ENCODE assay signal across 32 cellular contexts in genomic region chr2:15770148-15770547, GRCh38.
"Had no signal": no experiment of that assay in that cellular context is flagged by ENCODE, and none has a peak within 500 bp of the region (broad histone marks: within the 10 kb centered on the region; RNA-seq: fewer than 3 reads in every experiment).

No MANE protein-coding gene starts in this region.

- H3K27ac Mint-ChIP-seq: activated B cell treated with CpG ODN at 0.5 μM for 24 hours; activated CD4-positive, alpha-beta memory T cell treated with anti-CD3 and anti-CD28 coated beads for 36 hours; activated naive CD4-positive, alpha-beta T cell treated with anti-CD3 and anti-CD28 coated beads for 36 hours; activated naive CD4-positive, alpha-beta T cell treated with anti-CD3 and anti-CD28 coated beads, Interleukin-2, amount 50 U/mL, for 72 hours; activated T-helper 1 cell treated with anti-CD3 and anti-CD28 coated beads, Interleukin-12 subunit alpha, Interleukin-12 subunit beta, Interleukin-2, Interleukin-4 antibody, amounts not matched to agents 30 ng/mL and 10 ng/mL and 1 ng/mL, durations not matched to agents 14 hours and 24 hours and 36 hours; T-helper 1 cell treated with Interleukin-12 subunit alpha and Interleukin-12 subunit beta and Interleukin-4 antibody, amounts not matched to agents 30 μg/mL and 1 μg/mL, for 36 hours; T-helper 2 cell treated with Interferon-gamma antibody and Interleukin-4, amounts not matched to agents 5 μg/mL and 100 μg/mL, for 36 hours had no signal

- H3K36me3 ChIP-seq: adrenal gland, breast epithelium, SJCRH30 had no signal

- H3K4me3 Mint-ChIP-seq: activated B cell treated with CpG ODN at 0.5 μM for 24 hours; activated CD4-positive, alpha-beta memory T cell treated with anti-CD3 and anti-CD28 coated beads for 36 hours; activated naive CD4-positive, alpha-beta T cell treated with anti-CD3 and anti-CD28 coated beads for 36 hours; activated T-cell treated with anti-CD3 and anti-CD28 coated beads, Interleukin-2, amount 50 U/mL, for 4 hours; activated T-helper 1 cell treated with anti-CD3 and anti-CD28 coated beads, Interleukin-12 subunit alpha, Interleukin-12 subunit beta, Interleukin-2, Interleukin-4 antibody, amounts not matched to agents 30 ng/mL and 10 ng/mL and 1 ng/mL, durations not matched to agents 14 hours and 24 hours and 36 hours; T-helper 1 cell treated with Interleukin-12 subunit alpha and Interleukin-12 subunit beta and Interleukin-4 antibody, amounts not matched to agents 30 μg/mL and 1 μg/mL, for 36 hours; T-helper 2 cell treated with Interferon-gamma antibody and Interleukin-4, amounts not matched to agents 5 μg/mL and 100 μg/mL, for 36 hours had no signal

- DNase-seq: activated B cell treated with CpG ODN at 0.5 μM for 24 hours; activated CD4-positive, alpha-beta memory T cell treated with anti-CD3 and anti-CD28 coated beads for 36 hours; activated CD4-positive, alpha-beta T cell treated with anti-CD3 and anti-CD28 coated beads for 4 hours; activated CD4-positive, alpha-beta T cell treated with anti-CD3 and anti-CD28 coated beads, Interleukin-2, amount 50 U/mL, for 1 hour; activated CD4-positive, CD25-positive, alpha-beta regulatory T cell treated with anti-CD3 and anti-CD28 coated beads, Interleukin-2, amount 50 U/mL, for 72 hours; activated CD8-positive, alpha-beta memory T cell treated with anti-CD3 and anti-CD28 coated beads, Interleukin-2, amount 50 U/mL, for 4 hours; activated gamma-delta T cell treated with Interleukin-2 at 50 U/mL for 16 hours; activated naive CD4-positive, alpha-beta T cell treated with anti-CD3 and anti-CD28 coated beads for 36 hours; activated T-cell treated with anti-CD3 and anti-CD28 coated beads for 4 hours; activated T-cell treated with anti-CD3 and anti-CD28 coated beads, Interleukin-2, amount 50 U/mL, for 4 hours; adrenal gland; body of pancreas; caudate nucleus; Kasumi-1; KG1; MM.1S; MV-4-11; NCI-H1092; NCI-H1436 treated with DMSO at 0.1 percent for 48 hours; NCI-H1694 treated with DMSO at 0.1 percent for 48 hours; NCI-H2029; NCI-H345; NCI-H524 treated with DMSO at 0.1 percent for 48 hours; SHP77; SK-N-SH had no signal

- H3K4me1 Mint-ChIP-seq: activated B cell treated with CpG ODN at 0.5 μM for 24 hours had no signal

- H3K36me3 Mint-ChIP-seq: activated CD4-positive, alpha-beta memory T cell treated with anti-CD3 and anti-CD28 coated beads for 36 hours; activated naive CD4-positive, alpha-beta T cell treated with anti-CD3 and anti-CD28 coated beads, Interleukin-2, amount 50 U/mL, for 72 hours had no signal

- H3K27me3 ChIP-seq: adrenal gland, body of pancreas, breast epithelium, SJCRH30 had no signal

- H3K27ac ChIP-seq: adrenal gland, body of pancreas, breast epithelium, SJCRH30 had no signal

- ATAC-seq: activated naive CD4-positive, alpha-beta T cell treated with anti-CD3 and anti-CD28 coated beads, Interleukin-2, amount 50 U/mL, for 72 hours; body of pancreas; Panc1 had no signal

- H3K9me3 ChIP-seq: adrenal gland, body of pancreas, breast epithelium, SK-N-SH had no signal

- H3K4me3 ChIP-seq: adrenal gland, body of pancreas, breast epithelium, SJCRH30 had no signal

- H3K9me3 Mint-ChIP-seq: activated B cell treated with CpG ODN at 0.5 μM for 24 hours; activated CD4-positive, alpha-beta memory T cell treated with anti-CD3 and anti-CD28 coated beads for 36 hours; activated naive CD4-positive, alpha-beta T cell treated with anti-CD3 and anti-CD28 coated beads for 36 hours; activated naive CD4-positive, alpha-beta T cell treated with anti-CD3 and anti-CD28 coated beads, Interleukin-2, amount 50 U/mL, for 72 hours; activated T-cell treated with anti-CD3 and anti-CD28 coated beads, Interleukin-2, amount 50 U/mL, for 4 hours; activated T-helper 1 cell treated with anti-CD3 and anti-CD28 coated beads, Interleukin-12 subunit alpha, Interleukin-12 subunit beta, Interleukin-2, Interleukin-4 antibody, amounts not matched to agents 30 ng/mL and 10 ng/mL and 1 ng/mL, durations not matched to agents 14 hours and 24 hours and 36 hours; T-helper 1 cell treated with Interleukin-12 subunit alpha and Interleukin-12 subunit beta and Interleukin-4 antibody, amounts not matched to agents 30 μg/mL and 1 μg/mL, for 36 hours; T-helper 2 cell treated with Interferon-gamma antibody and Interleukin-4, amounts not matched to agents 5 μg/mL and 100 μg/mL, for 36 hours had no signal

- H3K4me1 ChIP-seq: adrenal gland, breast epithelium had no signal
